ENCODE assay signal across 1 cellular context in the genomic region with DNA sequence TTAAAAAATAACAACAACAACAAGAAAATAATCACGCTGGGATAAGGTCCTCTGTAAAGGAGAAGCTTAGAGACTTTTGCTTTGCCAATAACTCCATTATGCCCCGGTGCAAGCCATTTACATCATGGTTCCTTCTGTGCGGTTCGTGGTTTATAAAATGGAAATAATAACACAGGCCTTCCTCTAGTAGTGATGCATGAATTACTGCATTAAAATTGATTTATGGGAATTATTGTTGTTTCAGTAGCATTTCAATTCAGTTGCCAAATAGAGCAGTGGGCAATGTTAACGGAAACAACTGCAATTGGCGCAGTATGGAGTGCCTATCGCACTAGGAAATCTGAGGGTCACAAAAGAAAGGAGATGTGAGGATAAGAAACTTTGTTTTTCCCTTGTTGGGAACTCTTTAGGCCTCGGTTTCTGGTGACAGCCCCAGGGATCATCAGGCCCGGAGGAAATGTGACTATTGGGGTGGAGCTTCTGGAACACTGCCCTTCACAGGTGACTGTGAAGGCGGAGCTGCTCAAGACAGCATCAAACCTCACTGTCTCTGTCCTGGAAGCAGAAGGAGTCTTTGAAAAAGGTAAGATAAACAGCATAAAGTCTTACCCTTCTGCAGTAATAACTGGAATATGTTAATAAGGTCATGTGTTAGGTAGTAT.
TF ChIP-seq lines count a peak whose summit lies in the region.

No MANE protein-coding gene starts in this region.

TF ChIP-seq in K562, 482 proteins besides CTCF, POLR2A, EP300 and RAD21:
- TF ChIP-seq POU5F1 (IDR thresholded peaks at IDR 0.05; ENCODE audit: borderline replicate concordance, low read depth, low read length, partially characterized antibody) = no peak
- TF ChIP-seq CEBPB (tag; IDR thresholded peaks at IDR 0.05) = no peak
- TF ChIP-seq BCL6 (CRISPR knock-in tag; IDR thresholded peaks at IDR 0.05) = no peak
- TF ChIP-seq, protein P1, sequence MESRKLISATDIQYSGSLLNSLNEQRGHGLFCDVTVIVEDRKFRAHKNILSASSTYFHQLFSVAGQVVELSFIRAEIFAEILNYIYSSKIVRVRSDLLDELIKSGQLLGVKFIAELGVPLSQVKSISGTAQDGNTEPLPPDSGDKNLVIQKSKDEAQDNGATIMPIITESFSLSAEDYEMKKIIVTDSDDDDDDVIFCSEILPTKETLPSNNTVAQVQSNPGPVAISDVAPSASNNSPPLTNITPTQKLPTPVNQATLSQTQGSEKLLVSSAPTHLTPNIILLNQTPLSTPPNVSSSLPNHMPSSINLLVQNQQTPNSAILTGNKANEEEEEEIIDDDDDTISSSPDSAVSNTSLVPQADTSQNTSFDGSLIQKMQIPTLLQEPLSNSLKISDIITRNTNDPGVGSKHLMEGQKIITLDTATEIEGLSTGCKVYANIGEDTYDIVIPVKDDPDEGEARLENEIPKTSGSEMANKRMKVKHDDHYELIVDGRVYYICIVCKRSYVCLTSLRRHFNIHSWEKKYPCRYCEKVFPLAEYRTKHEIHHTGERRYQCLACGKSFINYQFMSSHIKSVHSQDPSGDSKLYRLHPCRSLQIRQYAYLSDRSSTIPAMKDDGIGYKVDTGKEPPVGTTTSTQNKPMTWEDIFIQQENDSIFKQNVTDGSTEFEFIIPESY (CRISPR knock-in tag; IDR thresholded peaks at IDR 0.05) = no peak
- TF ChIP-seq CBX8 (IDR thresholded peaks at IDR 0.05; ENCODE audit: borderline replicate concordance, extremely low read depth, low read depth, low read length, poor library complexity, severe bottlenecking) = peak; percentile 34
- no peak for TF ChIP-seq GTF2F1 (IDR thresholded peaks at IDR 0.05; ENCODE audit: low read depth, low read length)
- TF ChIP-seq, protein P2, sequence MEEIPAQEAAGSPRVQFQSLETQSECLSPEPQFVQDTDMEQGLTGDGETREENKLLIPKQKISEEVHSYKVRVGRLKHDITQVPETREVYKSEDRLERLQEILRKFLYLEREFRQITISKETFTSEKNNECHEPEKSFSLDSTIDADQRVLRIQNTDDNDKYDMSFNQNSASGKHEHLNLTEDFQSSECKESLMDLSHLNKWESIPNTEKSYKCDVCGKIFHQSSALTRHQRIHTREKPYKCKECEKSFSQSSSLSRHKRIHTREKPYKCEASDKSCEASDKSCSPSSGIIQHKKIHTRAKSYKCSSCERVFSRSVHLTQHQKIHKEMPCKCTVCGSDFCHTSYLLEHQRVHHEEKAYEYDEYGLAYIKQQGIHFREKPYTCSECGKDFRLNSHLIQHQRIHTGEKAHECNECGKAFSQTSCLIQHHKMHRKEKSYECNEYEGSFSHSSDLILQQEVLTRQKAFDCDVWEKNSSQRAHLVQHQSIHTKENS (CRISPR knock-in tag; IDR thresholded peaks at IDR 0.05) = no peak
